In genomic region chr3:16205156-16205870, GRCh38 we compare ENCODE assay signal across 19 cellular contexts. TPM values are rescaled to one million over a fixed set of nuclear protein-coding genes. Genes with fewer than 3 reads are reported as not detected.
A peak's percentile ranks its signal among the peaks of the same experiment; 100 is the strongest.
DNase-seq lines count a peak whose midpoint lies in the region; ATAC-seq and TF ChIP-seq lines count a peak whose summit lies in the region.
"Had no signal": no experiment of that assay in that cellular context is flagged by ENCODE, and none has a peak within 500 bp of the region (broad histone marks: within the 10 kb centered on the region; RNA-seq: fewer than 3 reads in every experiment).

No MANE protein-coding gene starts in this region.

- CTCF ChIA-PET in activated CD4-positive, alpha-beta T cell treated with anti-CD3 and anti-CD28 coated beads for 36 hours (lab: Charles Lee): interaction anchor here (0.5 to 1.6 kb wide), 5 partner anchors 8 to 482 kb away, joined by 3 to 4 read pairs (median 3); no protein-coding TSS in a partner anchor
- CTCF ChIA-PET in IMR-90 (lab: Yijun Ruan, JAX): interaction anchor here (1.0 to 1.2 kb wide), 2 partner anchors 24 to 389 kb away, joined by 3 to 4 read pairs; no protein-coding TSS in a partner anchor
- CTCF ChIA-PET in mammary epithelial cell (lab: Charles Lee; ENCODE audit: low non-redundant PET): no interaction called here

- H3K27me3 ChIP-seq in IMR-90 (ENCODE audit: control insufficient read depth, insufficient read depth, low read length) (no peaks in the 10 kb centered on the region), mammary epithelial cell (ENCODE audit: insufficient read depth, low read length) (peaks cover 8% of the 10 kb centered on the region)
- H3K27me3 ChIP-seq: heart right ventricle, transverse colon had no signal

- H3K4ac ChIP-seq in IMR-90 (ENCODE audit: low read depth, low read length): 0 out of 2 replicates have a peak overlapping the region, but pooled peaks have one; percentile 4

- no peak for TF ChIP-seq POLR2A in IMR-90 (IDR thresholded peaks at IDR 0.05; ENCODE audit: low read depth, low read length)

- H2AK9ac ChIP-seq in IMR-90 (replicated peaks; ENCODE audit: low read depth, low read length, poor library complexity): no peak overlapping the region

- H3K4me2 ChIP-seq in IMR-90 (ENCODE audit: low read depth, low read length) (no peak overlapping the region), mammary epithelial cell (ENCODE audit: insufficient read depth, low read depth, low read length) (no peak overlapping the region)

- ATAC-seq in activated CD4-positive, alpha-beta T cell treated with anti-CD3 and anti-CD28 coated beads for 36 hours: peak; percentile 62
- ATAC-seq in IMR-90 (ENCODE audit: low read depth): no peak
- ATAC-seq: heart right ventricle, Right ventricle myocardium inferior had no signal

- H3K9me1 ChIP-seq in IMR-90 (ENCODE audit: insufficient read depth, low read length): peaks cover 18% of the 10 kb centered on the region

- H3K79me1 ChIP-seq in IMR-90 (ENCODE audit: low read depth in 1 of 2, low read length in 2 of 2): no peaks in the 10 kb centered on the region

- WGBS in IMR-90 (ENCODE audit: extremely low coverage in 2 of 2, insufficient read length in 1 of 2), 2 experiments: 83% methylated on average over 1 of the region's 11 CpGs; no CpG with 5 or more reads in 1 of the 2 experiments
- 39% methylated on average over 10 of the region's 11 CpGs for WGBS in mammary epithelial cell (ENCODE audit: low coverage, missing lambda C conversion rate)

- H3K27ac Mint-ChIP-seq in activated CD4-positive, alpha-beta T cell treated with anti-CD3 and anti-CD28 coated beads for 36 hours: no peak overlapping the region
- H3K27ac Mint-ChIP-seq: activated T-helper 2 cell treated with anti-CD3 and anti-CD28 coated beads, Interferon-gamma antibody, Interleukin-2, Interleukin-4, amounts not matched to agents 10 μg/mL and 5 μg/mL and 100 μg/mL, durations not matched to agents 14 hours and 24 hours and 36 hours; dendritic cell treated with granulocyte-macrophage colony-stimulating factor and Interleukin-4, amounts not matched to agents 40 ng/mL and 50 ng/mL, for 4 days had no signal

- peaks cover 1% of the 10 kb centered on the region for H3K27me3 Mint-ChIP-seq in activated CD4-positive, alpha-beta T cell treated with anti-CD3 and anti-CD28 coated beads for 36 hours
- H3K27me3 Mint-ChIP-seq: dendritic cell treated with granulocyte-macrophage colony-stimulating factor and Interleukin-4, amounts not matched to agents 40 ng/mL and 50 ng/mL, for 4 days had no signal

- H3K9ac ChIP-seq in IMR-90 (ENCODE audit: low read depth, low read length) (no peak overlapping the region), mammary epithelial cell (ENCODE audit: insufficient read depth, low read length) (no peak overlapping the region)

- dilution Hi-C loops in IMR-90 (cut with HindIII; ENCODE audit: low sequenced_read_pairs, unreplicated experiment) (no loop called here), mammary epithelial cell (cut with HindIII; ENCODE audit: low sequenced_read_pairs) (no loop called here)

- H3K4me3 ChIP-seq in IMR-90 (ENCODE audit: insufficient read depth, low read depth, low read length): no peak overlapping the region
- no peak overlapping the region for H3K4me3 ChIP-seq in mammary epithelial cell (replicated peaks in 1 of 3; ENCODE audit: insufficient read depth in 1 of 3, low read depth in 2 of 3, low read length in 3 of 3)
- H3K4me3 ChIP-seq: heart right ventricle, transverse colon had no signal

- TF ChIP-seq RAD21 in IMR-90 (IDR thresholded peaks at IDR 0.05; ENCODE audit: low read length): no peak

- peak overlapping the region; percentile 21 for H2BK120ac ChIP-seq in IMR-90 (ENCODE audit: low read depth, low read length)

- no peak overlapping the region; the same call in 1 of the 2 replicates for H2AK5ac ChIP-seq in IMR-90 (ENCODE audit: low read depth, low read length)

- H3K4me3 Mint-ChIP-seq in activated CD4-positive, alpha-beta T cell treated with anti-CD3 and anti-CD28 coated beads for 36 hours: no peak overlapping the region
- H3K4me3 Mint-ChIP-seq: dendritic cell treated with granulocyte-macrophage colony-stimulating factor and Interleukin-4, amounts not matched to agents 40 ng/mL and 50 ng/mL, for 4 days had no signal

- H2BK20ac ChIP-seq in IMR-90 (ENCODE audit: low read depth, low read length): peak overlapping the region; percentile 11; the same call in 1 of the 2 replicates

- peak overlapping the region; percentile 4; the same call in 1 of the 2 replicates for H4K91ac ChIP-seq in IMR-90 (ENCODE audit: insufficient read depth, low read depth, low read length)

- H4K20me1 ChIP-seq in IMR-90 (ENCODE audit: insufficient read depth, low read length) (no peaks in the 10 kb centered on the region), mammary epithelial cell (ENCODE audit: insufficient read depth, low read length) (peaks cover 2% of the 10 kb centered on the region)

- H3K4me1 ChIP-seq in IMR-90 (ENCODE audit: control insufficient read depth, insufficient read depth, low read length): peaks cover 13% of the 10 kb centered on the region; the same call in 1 of the 2 replicates
- H3K4me1 ChIP-seq in mammary epithelial cell (ENCODE audit: insufficient read depth, low read length): peaks cover 17% of the 10 kb centered on the region
- H3K4me1 ChIP-seq: transverse colon had no signal

- H3K9me3 ChIP-seq in IMR-90 (ENCODE audit: control insufficient read depth, insufficient read depth, low read length) (no peaks in the 10 kb centered on the region), mammary epithelial cell (replicated peaks; ENCODE audit: insufficient read depth, low read length) (no peaks in the 10 kb centered on the region)
- H3K9me3 ChIP-seq: heart right ventricle, transverse colon had no signal

- in situ Hi-C loops in IMR-90 (cut with MboI; ENCODE audit: low sequenced_read_pairs) (no loop called here), mammary epithelial cell (cut with MboI; ENCODE audit: low sequenced_read_pairs in 2 of 2) (no loop called here)

- TF ChIP-seq CTCF in IMR-90 (conservative IDR thresholded peaks at IDR 0.05; ENCODE audit: low read depth, low read length) (no peak), mammary epithelial cell (conservative IDR thresholded peaks at IDR 0.05 in 1 of 2, IDR thresholded peaks at IDR 0.05 in 1 of 2; ENCODE audit: extremely low read depth in 1 of 2, insufficient read depth in 1 of 2, low read depth in 1 of 2, low read length in 2 of 2) (no peak), GM10266 (IDR thresholded peaks at IDR 0.05; ENCODE audit: control insufficient read depth, insufficient read depth, low read depth, missing control alignments) (no peak)

- intact Hi-C loops in activated CD4-positive, alpha-beta T cell treated with anti-CD3 and anti-CD28 coated beads for 36 hours (cut with DNase I, micrococcal nuclease): no loop called here
- intact Hi-C loops in IMR-90 (cut with micrococcal nuclease): no loop called here
- intact Hi-C loops in mammary epithelial cell (cut with micrococcal nuclease): no loop called here

- H3K36me3 ChIP-seq in IMR-90 (ENCODE audit: control insufficient read depth, insufficient read depth, low read length): peaks cover 37% of the 10 kb centered on the region
- H3K36me3 ChIP-seq in mammary epithelial cell (ENCODE audit: insufficient read depth, low read length): no peaks in the 10 kb centered on the region
- H3K36me3 ChIP-seq: transverse colon had no signal

- H2BK15ac ChIP-seq in IMR-90 (ENCODE audit: low read depth, low read length): peak overlapping the region; percentile 3; the same call in 2 of the 3 replicates

- no peaks in the 10 kb centered on the region for H3K9me3 Mint-ChIP-seq in activated CD4-positive, alpha-beta T cell treated with anti-CD3 and anti-CD28 coated beads for 36 hours (ENCODE audit: low read depth)
- H3K9me3 Mint-ChIP-seq: activated T-helper 2 cell treated with anti-CD3 and anti-CD28 coated beads, Interferon-gamma antibody, Interleukin-2, Interleukin-4, amounts not matched to agents 10 μg/mL and 5 μg/mL and 100 μg/mL, durations not matched to agents 14 hours and 24 hours and 36 hours; dendritic cell treated with granulocyte-macrophage colony-stimulating factor and Interleukin-4, amounts not matched to agents 40 ng/mL and 50 ng/mL, for 4 days had no signal

- H3K56ac ChIP-seq in IMR-90 (ENCODE audit: extremely low read depth, insufficient read depth, low read length): no peak overlapping the region

- no TSS peak for BruUV-seq in IMR-90 (replicated peaks; lab: Mats Ljungman, UMichigan)
- no TSS peak for BruUV-seq in mammary epithelial cell (replicated peaks; lab: Mats Ljungman, UMichigan)

- no peak overlapping the region for H3K18ac ChIP-seq in IMR-90 (ENCODE audit: low read depth, low read length)

- H2BK5ac ChIP-seq in IMR-90 (ENCODE audit: low read depth, low read length, poor library complexity, severe bottlenecking): peak overlapping the region; percentile 7

- H4K8ac ChIP-seq in IMR-90 (ENCODE audit: low read depth in 2 of 2, low read length in 2 of 2): no peak overlapping the region; a peak in 1 of 4 replicates

- H3K4me1 Mint-ChIP-seq in activated CD4-positive, alpha-beta T cell treated with anti-CD3 and anti-CD28 coated beads for 36 hours: peaks cover 13% of the 10 kb centered on the region

- no peak overlapping the region for H3K23ac ChIP-seq in IMR-90 (ENCODE audit: low read depth, low read length)

- no peak overlapping the region for H2AFZ ChIP-seq in IMR-90 (replicated peaks; ENCODE audit: low read length, poor library complexity)
- H2AFZ ChIP-seq in mammary epithelial cell (ENCODE audit: low read depth, low read length): no peak overlapping the region

- POLR2A ChIA-PET in activated CD4-positive, alpha-beta T cell treated with anti-CD3 and anti-CD28 coated beads for 36 hours (lab: Charles Lee): interaction anchor here (0.6 kb wide), 1 partner anchor 307 kb away, joined by 6 read pairs; no protein-coding TSS in a partner anchor
- POLR2A ChIA-PET in IMR-90 (lab: Charles Lee; ENCODE audit: unreplicated experiment): no interaction called here

- no peaks in the 10 kb centered on the region for H3K79me2 ChIP-seq in mammary epithelial cell (ENCODE audit: insufficient read depth, low read length)

- H4K5ac ChIP-seq in IMR-90 (ENCODE audit: low read depth, low read length): no peak overlapping the region

- H3K14ac ChIP-seq in IMR-90 (replicated peaks; ENCODE audit: low read depth, low read length): peak overlapping the region; percentile 13; the same call in 1 of the 2 replicates

- no peak overlapping the region for H3K27ac ChIP-seq in IMR-90 (ENCODE audit: insufficient read depth, low read length)
- H3K27ac ChIP-seq in mammary epithelial cell (ENCODE audit: insufficient read depth, low read depth, low read length): no peak overlapping the region
- H3K27ac ChIP-seq: heart right ventricle, transverse colon had no signal

- DNase-seq in activated CD4-positive, alpha-beta T cell treated with anti-CD3 and anti-CD28 coated beads for 36 hours: peak; percentile 10
- DNase-seq in activated CD4-positive, alpha-beta T cell treated with anti-CD3 and anti-CD28 coated beads, Interleukin-2, amount 50 U/mL, for 48 hours: no peak
- DNase-seq in IMR-90 (peak; percentile 56), mammary epithelial cell (peak; percentile 97), renal cortical epithelial cell (ENCODE audit: low read depth) (peak; percentile 90), HT-29 (ENCODE audit: low spot score) (no peak), GM10266 (ENCODE audit: extremely low spot score) (no peak)
- DNase-seq in stimulated activated CD4-positive, alpha-beta T cell treated with anti-CD3 and anti-CD28 coated beads, Interleukin-4, amount 100 ng/mL, for 24 hours: no peak
- DNase-seq: 8988T, heart right ventricle, kidney glomerular epithelial cell, NCI-H1105, NCI-H2171, transverse colon had no signal

- no peaks in the 10 kb centered on the region for H3K36me3 Mint-ChIP-seq in activated CD4-positive, alpha-beta T cell treated with anti-CD3 and anti-CD28 coated beads for 36 hours (ENCODE audit: low read depth)

RNA-seq across cellular contexts. Expression of gene GALNT15, which starts 30.8 kb away (rescaled TPM):
- total RNA-seq in activated CD4-positive, alpha-beta T cell treated with anti-CD3 and anti-CD28 coated beads for 36 hours: not detected
- total RNA-seq in IMR-90 (2012; rRNA removed) (14.7 and 19.7 TPM in 2 replicates), mammary epithelial cell (under 1 TPM in 1 of 2 donors, not detected in 1; under 0.01 TPM), renal cortical epithelial cell (0.17 and 0.55 TPM in 2 replicates)
- polyA plus RNA-seq in IMR-90 (2012; rRNA removed) (11.0 and 12.8 TPM in 2 replicates), mammary epithelial cell (0.05 TPM)
- polyA plus RNA-seq in IMR-90 (2012; cell fraction: cytosol; rRNA removed): 8.5 and 15.7 TPM in 2 replicates
- polyA plus RNA-seq in IMR-90 (2012; cell fraction: nucleus; rRNA removed; ENCODE audit: low replicate concordance): 7.3 and 8.8 TPM in 2 replicates
- polyA minus RNA-seq in mammary epithelial cell: not detected
- total RNA-seq in HT-29 (2014; rRNA removed; shearing (Covaris generic)): not detected in 2 replicates
- total RNA-seq: activated T-helper 2 cell treated with anti-CD3 and anti-CD28 coated beads, Interferon-gamma antibody, Interleukin-2, Interleukin-4, amounts not matched to agents 10 μg/mL and 5 μg/mL and 100 μg/mL, durations not matched to agents 14 hours and 24 hours and 36 hours; mononuclear cell; T-helper 2 cell treated with Interferon-gamma antibody and Interleukin-4, amounts not matched to agents 100 ng/mL and 5 ng/mL, for 36 hours had no signal

RNA-seq across cellular contexts. Expression of gene DPH3, which starts 59.4 kb away (rescaled TPM):
- total RNA-seq in activated CD4-positive, alpha-beta T cell treated with anti-CD3 and anti-CD28 coated beads for 36 hours: 10 to 100 TPM; 13.0 to 17.8 TPM
- total RNA-seq in IMR-90 (2012; rRNA removed) (32.1 and 34.4 TPM in 2 replicates), mammary epithelial cell (10 to 100 TPM; 16.3 to 27.8 TPM), renal cortical epithelial cell (24.7 and 37.5 TPM in 2 replicates)
- polyA plus RNA-seq in IMR-90 (2012; rRNA removed) (11.4 and 12.9 TPM in 2 replicates), mammary epithelial cell (10.2 TPM)
- polyA plus RNA-seq in IMR-90 (2012; cell fraction: cytosol; rRNA removed): 3.8 and 5.9 TPM in 2 replicates
- 0.71 and 4.2 TPM in 2 replicates for polyA plus RNA-seq in IMR-90 (2012; cell fraction: nucleus; rRNA removed; ENCODE audit: low replicate concordance)
- polyA minus RNA-seq in mammary epithelial cell: 2.6 TPM
- 2.2 and 2.7 TPM in 2 replicates for total RNA-seq in HT-29 (2014; rRNA removed; shearing (Covaris generic))

RNA-seq across cellular contexts. Expression of gene OXNAD1, which starts 59.7 kb away (rescaled TPM):
- total RNA-seq in activated CD4-positive, alpha-beta T cell treated with anti-CD3 and anti-CD28 coated beads for 36 hours: 10 to 100 TPM; 27.7 to 34.6 TPM
- total RNA-seq in IMR-90 (2012; rRNA removed): 11.1 and 11.3 TPM in 2 replicates
- polyA plus RNA-seq in IMR-90 (2012; rRNA removed): 5.0 and 6.2 TPM in 2 replicates
- polyA plus RNA-seq in IMR-90 (2012; cell fraction: cytosol; rRNA removed): 2.7 and 3.5 TPM in 2 replicates
- 2.0 and 4.6 TPM in 2 replicates for polyA plus RNA-seq in IMR-90 (2012; cell fraction: nucleus; rRNA removed; ENCODE audit: low replicate concordance)
- 10 to 100 TPM; 11.3 to 13.7 TPM for total RNA-seq in mammary epithelial cell
- 8.4 TPM for polyA plus RNA-seq in mammary epithelial cell
- 16.7 TPM for polyA minus RNA-seq in mammary epithelial cell
- 16.5 and 18.5 TPM in 2 replicates for total RNA-seq in renal cortical epithelial cell
- 5.7 and 7.0 TPM in 2 replicates for total RNA-seq in HT-29 (2014; rRNA removed; shearing (Covaris generic))

Comparison
In these comparisons a context has a peak if more than half of its experiments do, and no peak if none do; other contexts are left out.
1. DNase-seq: peak in activated CD4-positive, alpha-beta T cell treated with anti-CD3 and anti-CD28 coated beads for 36 hours (single experiment), IMR-90 (single experiment), mammary epithelial cell (single experiment) and renal cortical epithelial cell (single experiment); none in activated CD4-positive, alpha-beta T cell treated with anti-CD3 and anti-CD28 coated beads, Interleukin-2, amount 50 U/mL, for 48 hours (0 of 2), HT-29 (single experiment), stimulated activated CD4-positive, alpha-beta T cell treated with anti-CD3 and anti-CD28 coated beads, Interleukin-4, amount 100 ng/mL, for 24 hours (single experiment) and GM10266 (single experiment).
2. RNA of gene GALNT15, which starts 30.8 kb away (total RNA-seq): 14.7 to 19.7 TPM in IMR-90; 0.17 to 0.55 TPM in renal cortical epithelial cell, not detected in activated CD4-positive, alpha-beta T cell treated with anti-CD3 and anti-CD28 coated beads for 36 hours, under 0.01 TPM in mammary epithelial cell and not detected in HT-29; every median in the first group is over 10 times any median in the second.